In the genomic region with DNA sequence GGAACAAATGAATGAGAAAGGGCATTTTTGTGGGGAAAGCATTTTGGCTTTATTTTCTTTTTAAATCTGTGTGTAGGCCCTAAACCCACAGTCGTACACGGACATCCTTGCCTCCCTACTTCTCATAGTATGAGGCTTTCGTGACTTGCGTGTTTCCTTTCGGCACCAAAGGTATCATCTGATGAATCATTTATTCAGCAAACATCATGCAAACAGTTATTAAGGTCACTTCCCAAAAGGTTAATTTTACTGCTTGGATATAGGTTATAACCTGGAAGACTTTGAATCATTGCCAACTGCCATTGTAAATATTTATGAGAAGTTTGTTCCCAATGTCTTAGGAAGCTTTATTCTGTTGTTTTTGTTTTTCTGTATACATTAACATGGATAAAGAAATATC, we compare ENCODE assay signal across 24 cellular contexts. TPM values are rescaled to one million over a fixed set of nuclear protein-coding genes. Genes with fewer than 3 reads are reported as not detected.
DNase-seq lines count a peak whose midpoint lies in the region; ATAC-seq, FAIRE-seq and TF ChIP-seq lines count a peak whose summit lies in the region.
"Had no signal": no experiment of that assay in that cellular context is flagged by ENCODE, and none has a peak within 500 bp of the region (broad histone marks: within the 10 kb centered on the region; RNA-seq: fewer than 3 reads in every experiment).

No MANE protein-coding gene starts in this region.

- ATAC-seq in mucosa of descending colon (peak; percentile 63), Right ventricle myocardium inferior (no peak)
- ATAC-seq: GM23338, HCT116 had no signal

- TF ChIP-seq CTCF in LNCaP clone FGC (IDR thresholded peaks at IDR 0.05; ENCODE audit: control insufficient read depth, extremely low read depth, insufficient read depth) (no peak), bronchial epithelial cell (IDR thresholded peaks at IDR 0.05; ENCODE audit: insufficient read depth, low read length, severe bottlenecking) (no peak), mucosa of descending colon (IDR thresholded peaks at IDR 0.05) (no peak)

- DNase-seq in LNCaP clone FGC (ENCODE audit: low read depth), result peak; percentile 53
- DNase-seq in bronchial epithelial cell (ENCODE audit: low read depth), result peak; percentile 55
- DNase-seq in mucosa of descending colon, result no peak
- DNase-seq in small intestine, result peak; percentile 44
- no peak for DNase-seq in activated CD4-positive, alpha-beta T cell treated with anti-CD3 and anti-CD28 coated beads for 1 hour
- no peak for DNase-seq in NCI-H2081 (lab: John Stamatoyannopoulos, UW)
- no peak for DNase-seq in Right ventricle myocardium inferior (ENCODE audit: missing footprints)
- DNase-seq: 8988T; C1 segment of cervical spinal cord; Calu3; CD4-positive, alpha-beta memory T cell; COR-L47; DMS53; DMS79 treated with DMSO at 0.1 percent for 48 hours; GF-D8; H9 had no signal

- H3K4me1 ChIP-seq in mucosa of descending colon (ENCODE audit: low read depth) (peaks cover 9% of the 10 kb centered on the region), small intestine (ENCODE audit: control insufficient read depth in 2 of 2, insufficient read depth in 1 of 2, low read depth in 1 of 2, low read length in 1 of 2) (no peaks in the 10 kb centered on the region)

- intact Hi-C loops in mucosa of descending colon (cut with DNase I, micrococcal nuclease), result no loop called here
- intact Hi-C loops in Right ventricle myocardium inferior (cut with DNase I), result no loop called here

- no peaks in the 10 kb centered on the region for H3K36me3 ChIP-seq in bronchial epithelial cell (ENCODE audit: control insufficient read depth, insufficient read depth, low read length)
- H3K36me3 ChIP-seq in mucosa of descending colon (ENCODE audit: low read depth), result no peaks in the 10 kb centered on the region
- no peaks in the 10 kb centered on the region for H3K36me3 ChIP-seq in small intestine (ENCODE audit: control insufficient read depth in 2 of 2, insufficient read depth in 2 of 2, low read length in 2 of 2)

- no peak overlapping the region for H3K27ac ChIP-seq in small intestine (ENCODE audit: low read depth in 1 of 2, low read length in 1 of 2)

- FAIRE-seq in bronchial epithelial cell (lab: Jason Lieb, UNC), result no peak
- FAIRE-seq in small intestine (lab: Jason Lieb, UNC), result no peak
- FAIRE-seq: GM12891, GM18507 had no signal

- WGBS in small intestine, 3 donors, result 27 to 71% (median 55%) methylated on average over 5 of the region's 5 CpGs

- H3K9me3 ChIP-seq in mucosa of descending colon (no peaks in the 10 kb centered on the region), small intestine (ENCODE audit: control insufficient read depth, low read depth) (no peaks in the 10 kb centered on the region)

- H3K27me3 ChIP-seq in bronchial epithelial cell (ENCODE audit: control insufficient read depth, insufficient read depth, low read length) (no peaks in the 10 kb centered on the region), small intestine (ENCODE audit: control insufficient read depth in 2 of 2, insufficient read depth in 2 of 2, low read length in 2 of 2) (no peaks in the 10 kb centered on the region)

- H3K4me3 ChIP-seq in LNCaP clone FGC (ENCODE audit: low read depth, low read length) (peak overlapping the region; percentile 47), bronchial epithelial cell (ENCODE audit: low read depth, low read length) (no peak overlapping the region), mucosa of descending colon (no peak overlapping the region), small intestine (ENCODE audit: low read depth in 1 of 2, low read length in 2 of 2) (no peak overlapping the region)
- H3K4me3 ChIP-seq: GM23338 had no signal

RNA-seq across cellular contexts. Expression of gene SLC22A2, which starts 15.1 kb away (rescaled TPM):
- total RNA-seq in bronchial epithelial cell, result not detected in 2 replicates
- under 1 TPM in 1 of 3 donors, not detected in 2; 0.16 TPM for total RNA-seq in mucosa of descending colon
- polyA plus RNA-seq in small intestine, result not detected
- total RNA-seq in Right ventricle myocardium inferior, result not detected
- total RNA-seq: A673; Calu3; CD4-positive, alpha-beta memory T cell; G401; H4 had no signal
- polyA plus RNA-seq: BJ; CD4-positive, alpha-beta memory T cell had no signal

Comparison
In these comparisons a context has a peak if more than half of its experiments do, and no peak if none do; other contexts are left out.
1. DNase-seq: peak in LNCaP clone FGC (single experiment), bronchial epithelial cell (single experiment) and small intestine (single experiment); none in mucosa of descending colon (0 of 3), activated CD4-positive, alpha-beta T cell treated with anti-CD3 and anti-CD28 coated beads for 1 hour (single experiment), NCI-H2081 (0 of 2) and Right ventricle myocardium inferior (single experiment).